6 cellular contexts compared by ENCODE assay signal in genomic region chr1:79326875-79327274, GRCh38.
"Had no signal": no experiment of that assay in that cellular context is flagged by ENCODE, and none has a peak within 500 bp of the region (broad histone marks: within the 10 kb centered on the region; RNA-seq: fewer than 3 reads in every experiment).

No MANE protein-coding gene starts in this region.

- H3K27ac ChIP-seq: HL-60 had no signal

- H3K4me3 ChIP-seq: K562 had no signal

- FAIRE-seq: HTR-8/SVneo, K562 had no signal

- ATAC-seq: K562 had no signal

- DNase-seq: IMR-90, KBM-7, KG1 had no signal
